Comparison of ENCODE assay signal across 22 cellular contexts in genomic region chr22:38085056-38085455, GRCh38. TPM values are rescaled to one million over a fixed set of nuclear protein-coding genes. Genes with fewer than 3 reads are reported as not detected.
DNase-seq lines count a peak whose midpoint lies in the region; ATAC-seq, FAIRE-seq and TF ChIP-seq lines count a peak whose summit lies in the region.
"Had no signal": no experiment of that assay in that cellular context is flagged by ENCODE, and none has a peak within 500 bp of the region (broad histone marks: within the 10 kb centered on the region; RNA-seq: fewer than 3 reads in every experiment).

No MANE protein-coding gene starts in this region.

- no peak for TF ChIP-seq POLR2A in H1 (IDR thresholded peaks at IDR 0.05; ENCODE audit: control extremely low read depth in 1 of 2, low read depth in 2 of 2, low read length in 2 of 2)
- TF ChIP-seq POLR2A in stomach (IDR thresholded peaks at IDR 0.05) = no peak

- H2BK20ac ChIP-seq in H1 (ENCODE audit: low read length) = peak overlapping the region; percentile 75; the same call in 1 of the 2 replicates

- H2BK12ac ChIP-seq in H1 (ENCODE audit: low read depth, low read length) (no peak overlapping the region), neuronal stem cell (ENCODE audit: low read length) (peak overlapping the region; percentile 100)

- H2BK5ac ChIP-seq in H1 (ENCODE audit: low read depth, low read length) (no peak overlapping the region), neuronal stem cell (ENCODE audit: low read length) (peak overlapping the region; percentile 85)

- H4K8ac ChIP-seq in H1 (ENCODE audit: extremely low read depth, insufficient read depth, low read length) (no peak overlapping the region), neuronal stem cell (ENCODE audit: low read depth, low read length) (no peak overlapping the region)

- H4K5ac ChIP-seq in H1 (ENCODE audit: insufficient read length, low read depth, low read length) = no peak overlapping the region

- no peak for TF ChIP-seq EP300 in H1 (IDR thresholded peaks at IDR 0.05; ENCODE audit: borderline replicate concordance in 1 of 2, low read depth in 2 of 2, low read length in 2 of 2)
- TF ChIP-seq EP300 in stomach (IDR thresholded peaks at IDR 0.05) = no peak

- CTCF ChIA-PET in H1 (lab: Charles Lee; ENCODE audit: partially characterized antibody) = interaction anchor here (0.7 to 4.8 kb wide), 9 partner anchors 11 to 33 kb away, joined by 3 to 64 read pairs (median 8); no protein-coding TSS in a partner anchor

- peaks cover 6% of the 10 kb centered on the region for H3K23me2 ChIP-seq in H1 (ENCODE audit: low read depth, low read length)

- H3K4me2 ChIP-seq in H1 (ENCODE audit: insufficient read depth in 1 of 2, low read depth in 2 of 2, low read length in 2 of 2) = no peak overlapping the region
- H3K4me2 ChIP-seq in neuronal stem cell (ENCODE audit: insufficient read depth, low read length, poor library complexity, severe bottlenecking) = no peak overlapping the region

- H3K79me1 ChIP-seq in H1 (ENCODE audit: low read depth, low read length) = no peaks in the 10 kb centered on the region
- H3K79me1 ChIP-seq in neuronal stem cell (ENCODE audit: low read depth, low read length) = peaks cover 4% of the 10 kb centered on the region

- no peak for ATAC-seq in right cardiac atrium
- ATAC-seq in Right ventricle myocardium inferior = no peak
- no peak for ATAC-seq in HG02870 (IDR thresholded peaks at IDR 0.05; ENCODE audit: unreplicated experiment)

- H3K18ac ChIP-seq in H1 (ENCODE audit: extremely low read depth, low read length) = no peak overlapping the region
- peak overlapping the region; percentile 96 for H3K18ac ChIP-seq in neuronal stem cell (ENCODE audit: low read length)

- H3K27ac ChIP-seq in right cardiac atrium (ENCODE audit: low read length) (no peak overlapping the region), H1 (ENCODE audit: low read depth, low read length) (no peak overlapping the region), neuronal stem cell (replicated peaks; ENCODE audit: low read length) (no peak overlapping the region), stomach (no peak overlapping the region)

- peaks cover 0 to 2% of the 10 kb centered on the region in 2 experiments for H4K20me1 ChIP-seq in H1 (replicated peaks in 1 of 2; ENCODE audit: control insufficient read depth in 1 of 2, insufficient read depth in 2 of 2, low read length in 2 of 2)

- H3K36me3 ChIP-seq in H7 (replicated peaks; ENCODE audit: control insufficient read depth, insufficient read depth, low read length) (no peaks in the 10 kb centered on the region), H1 (ENCODE audit: control insufficient read depth in 2 of 4, insufficient read depth in 4 of 4, low read length in 3 of 4) (no peaks in the 10 kb centered on the region), neuronal stem cell (replicated peaks in 1 of 2; ENCODE audit: control insufficient read depth in 2 of 2, insufficient read depth in 2 of 2, low read length in 2 of 2) (peaks cover 0 to 2% of the 10 kb centered on the region in 2 donors), stomach (peaks cover 0 to 22% (median 10%) of the 10 kb centered on the region in 4 donors)
- H3K36me3 ChIP-seq: BE2C had no signal

- H3K27me3 ChIP-seq in right cardiac atrium (ENCODE audit: control insufficient read depth, insufficient read depth) (no peaks in the 10 kb centered on the region), H7 (ENCODE audit: control insufficient read depth, insufficient read depth, low read length) (peaks cover 5% of the 10 kb centered on the region; the same call in 1 of the 2 replicates), H1 (replicated peaks in 1 of 4; ENCODE audit: control insufficient read depth in 3 of 4, extremely low read depth in 1 of 4, insufficient read depth in 3 of 4, low read length in 3 of 4) (peaks cover 7 to 37% (median 28%) of the 10 kb centered on the region in 4 experiments), neuronal stem cell (ENCODE audit: control insufficient read depth in 3 of 3, insufficient read depth in 3 of 3, low read depth in 1 of 3, low read length in 3 of 3) (peaks cover 0 to 38% (median 7%) of the 10 kb centered on the region in 3 experiments), stomach (peaks cover 0 to 77% (median 37%) of the 10 kb centered on the region in 3 donors)

- no peak overlapping the region for H2BK120ac ChIP-seq in H1 (replicated peaks; ENCODE audit: low read depth, low read length)
- peak overlapping the region; percentile 93 for H2BK120ac ChIP-seq in neuronal stem cell (ENCODE audit: low read depth, low read length)

- no peak for TF ChIP-seq RAD21 in H1 (IDR thresholded peaks at IDR 0.05 in 1 of 2, conservative IDR thresholded peaks at IDR 0.05 in 1 of 2; ENCODE audit: low read depth in 2 of 2, low read length in 2 of 2)

- no peak overlapping the region for H2BK15ac ChIP-seq in H1 (ENCODE audit: low read length)
- peak overlapping the region; percentile 100 for H2BK15ac ChIP-seq in neuronal stem cell (ENCODE audit: low read length)

- H3K79me2 ChIP-seq in H1 (ENCODE audit: control insufficient read depth in 1 of 2, insufficient read depth in 2 of 2, low read length in 2 of 2) = no peaks in the 10 kb centered on the region

- TF ChIP-seq CTCF in H1 (IDR thresholded peaks at IDR 0.05; ENCODE audit: control extremely low read depth in 1 of 3, insufficient read depth in 1 of 3, low read depth in 1 of 3, low read length in 3 of 3) = no peak
- no peak for TF ChIP-seq CTCF in stomach (IDR thresholded peaks at IDR 0.05)

- H3K14ac ChIP-seq in H1 (ENCODE audit: insufficient read length) (no peak overlapping the region), neuronal stem cell (ENCODE audit: low read length) (peak overlapping the region; percentile 90)

- intact Hi-C loops in right cardiac atrium (cut with DNase I) (no loop called here), Right ventricle myocardium inferior (cut with DNase I) (no loop called here), stomach (cut with DNase I; ENCODE audit: low total_unique reads) (no loop called here)

- H3K9me3 ChIP-seq in right cardiac atrium (ENCODE audit: control insufficient read depth, low read length) (no peaks in the 10 kb centered on the region), H1 (ENCODE audit: insufficient read depth in 2 of 2, low read depth in 1 of 2, low read length in 1 of 2) (no peaks in the 10 kb centered on the region), neuronal stem cell (replicated peaks in 1 of 2; ENCODE audit: control insufficient read depth in 2 of 2, insufficient read depth in 1 of 2, low read depth in 1 of 2, low read length in 2 of 2) (no peaks in the 10 kb centered on the region), stomach (no peaks in the 10 kb centered on the region)
- H3K9me3 ChIP-seq: BE2C had no signal

- 95% methylated on average over 12 of the region's 12 CpGs for WGBS in right cardiac atrium
- WGBS in H1 (ENCODE audit: extremely low coverage in 1 of 2, insufficient coverage in 1 of 2, insufficient read length in 1 of 2, insufficient replicate concordance in 2 of 2, low coverage in 1 of 2, low lambda C conversion rate in 2 of 2, missing lambda C conversion rate in 1 of 2), 2 experiments = 94% methylated on average over 12 of the region's 12 CpGs; no CpG with 5 or more reads in 1 of the 2 experiments
- no CpG with 5 or more reads among the region's 12 CpGs for WGBS in neuronal stem cell (ENCODE audit: extremely low coverage in 2 of 2, insufficient read length in 2 of 2, insufficient replicate concordance in 1 of 2), 2 donors
- 93 to 96% (median 94%) methylated on average over 12 of the region's 12 CpGs for WGBS in stomach, 5 donors

- H3K23ac ChIP-seq in H1 (ENCODE audit: insufficient read length) (no peak overlapping the region), neuronal stem cell (ENCODE audit: low read depth, low read length, poor library complexity) (peak overlapping the region; percentile 73)

- H3K4ac ChIP-seq in H1 (replicated peaks; ENCODE audit: insufficient read length, low read depth, low read length) = no peak overlapping the region
- H3K4ac ChIP-seq in neuronal stem cell (ENCODE audit: low read length) = peak overlapping the region; percentile 84

- no peak overlapping the region for H2AFZ ChIP-seq in H1 (ENCODE audit: low read length)
- H2AFZ ChIP-seq in neuronal stem cell (ENCODE audit: low read length) = no peak overlapping the region

- no peak overlapping the region for H3K56ac ChIP-seq in H1 (replicated peaks; ENCODE audit: insufficient read length, low read depth, low read length)

- POLR2A ChIA-PET in H1 (lab: Charles Lee; ENCODE audit: partially characterized antibody) = interaction anchor here (1.1 to 1.5 kb wide), 2 partner anchors 11 kb away, joined by 3 read pairs; no protein-coding TSS in a partner anchor

- H3K4me3 ChIP-seq in right cardiac atrium (ENCODE audit: low read length) = no peak overlapping the region
- no peak overlapping the region for H3K4me3 ChIP-seq in H7 (ENCODE audit: insufficient read depth, low read depth, low read length)
- no peak overlapping the region for H3K4me3 ChIP-seq in H1 (ENCODE audit: extremely low read depth in 1 of 4, insufficient read depth in 2 of 4, low read depth in 3 of 4, low read length in 4 of 4)
- no peak overlapping the region for H3K4me3 ChIP-seq in neuronal stem cell (ENCODE audit: low read length in 2 of 2)
- H3K4me3 ChIP-seq in stomach = no peak overlapping the region

- FAIRE-seq in H1 (lab: Jason Lieb, UNC) = no peak
- FAIRE-seq: HTR-8/SVneo had no signal

- H3K4me1 ChIP-seq in right cardiac atrium (ENCODE audit: control insufficient read depth, insufficient read depth, low read length) (peaks cover 2% of the 10 kb centered on the region), H1 (replicated peaks in 1 of 4; ENCODE audit: control insufficient read depth in 3 of 4, insufficient read depth in 4 of 4, low read length in 3 of 4) (peaks cover 0 to 36% (median 26%) of the 10 kb centered on the region in 4 experiments; a peak in 6 of 7 replicates), neuronal stem cell (ENCODE audit: control insufficient read depth in 2 of 2, insufficient read depth in 1 of 2, low read depth in 1 of 2, low read length in 2 of 2) (peaks cover 10 to 59% of the 10 kb centered on the region in 2 donors), stomach (peaks cover 30 to 41% (median 36%) of the 10 kb centered on the region in 4 donors)
- H3K4me1 ChIP-seq: BE2C had no signal

- H3K9ac ChIP-seq in H1 (replicated peaks in 1 of 4; ENCODE audit: extremely low read depth in 1 of 4, low read depth in 3 of 4, low read length in 3 of 4) (no peak overlapping the region), neuronal stem cell (ENCODE audit: low read depth, low read length, poor library complexity) (peak overlapping the region; percentile 3)

- DNase-seq in right cardiac atrium (peak in 2 of 3 donors; percentile 18 to 61), Right ventricle myocardium inferior (ENCODE audit: missing footprints) (no peak), H7 (peak; percentile 46), H1 (ENCODE audit: low read depth in 1 of 2, low spot score in 2 of 2) (no peak), neuronal stem cell (ENCODE audit: low spot score) (no peak), D341Med (ENCODE audit: low spot score) (no peak), stomach (no peak)
- DNase-seq: ACHN; BE2C; C1 segment of cervical spinal cord; CD4-positive, CD25-positive, alpha-beta regulatory T cell; CD8-positive, alpha-beta memory T cell; COR-L47; DMS79 treated with DMSO at 0.1 percent for 48 hours; GF-D8; GOT3; HCEC 1CT; KG1 had no signal

- peak overlapping the region; percentile 74 for H4K91ac ChIP-seq in H1 (replicated peaks; ENCODE audit: insufficient read length, low read length)
- peak overlapping the region; percentile 89 for H4K91ac ChIP-seq in neuronal stem cell (ENCODE audit: low read depth, low read length, poor library complexity)

- no peak overlapping the region for H2AK5ac ChIP-seq in H1 (ENCODE audit: low read depth, low read length)
- peak overlapping the region; percentile 100 for H2AK5ac ChIP-seq in neuronal stem cell (ENCODE audit: low read depth, low read length)

RNA-seq across cellular contexts. Expression of gene SLC16A8, which starts 1.1 kb away (rescaled TPM):
- total RNA-seq in right cardiac atrium (under 1 TPM in 3 of 4 donors, not detected in 1; 0.41 to 0.68 (median 0.57) TPM), Right ventricle myocardium inferior (not detected), stomach (not detected)
- polyA plus RNA-seq in right cardiac atrium (0.63 TPM), H1 (2011; rRNA removed) (0.70 and 1.2 TPM in 2 replicates), stomach (under 1 TPM in 1 of 3 donors, not detected in 2; 0.48 TPM)
- total RNA-seq in H7 (2014; rRNA removed; shearing (Covaris generic)) = not detected in 2 replicates
- not detected in 2 replicates for total RNA-seq in H1 (2021; fragmentation: NEBNext Ultra II Directional; extraction: Animal tissue kit (Norgen Biotek cat#: 25700))
- 0.62 TPM for polyA plus RNA-seq in H1 (2011; cell fraction: cytosol; rRNA removed)
- polyA plus RNA-seq in H1 (2011; cell fraction: nucleus; rRNA removed) = 0.44 TPM
- polyA plus RNA-seq in H1 (2012, experiment 1 of 2) = 0.69 to 1.6 TPM (median 1.3 TPM) in 4 replicates
- 0.43 TPM for polyA plus RNA-seq in H1 (2012, experiment 2 of 2)
- 0.28 TPM for polyA plus RNA-seq in H1 (2013, experiment 1 of 2)
- polyA plus RNA-seq in H1 (2013, experiment 2 of 2) = 0.17 TPM
- not detected in 2 replicates for polyA minus RNA-seq in H1 (2011; rRNA and poly(A)+ RNA removed)
- not detected for polyA minus RNA-seq in H1 (2011; cell fraction: cytosol; rRNA and poly(A)+ RNA removed)
- polyA minus RNA-seq in H1 (2011; cell fraction: nucleus; rRNA and poly(A)+ RNA removed) = 0.40 TPM
- 1.3 TPM for polyA plus RNA-seq in neuronal stem cell (2013, experiment 1 of 2)
- polyA plus RNA-seq in neuronal stem cell (2013, experiment 2 of 2) = 0.91 TPM
- total RNA-seq: A172; CD4-positive, CD25-positive, alpha-beta regulatory T cell had no signal
- polyA plus RNA-seq: CD4-positive, CD25-positive, alpha-beta regulatory T cell; CD8-positive, alpha-beta memory T cell; IgD-negative memory B cell had no signal

RNA-seq across cellular contexts. Expression of gene BAIAP2L2, which starts 25.4 kb away (rescaled TPM):
- total RNA-seq in right cardiac atrium (under 1 TPM in 2 of 4 donors, not detected in 2; 0.17 to 0.53 TPM), Right ventricle myocardium inferior (0.30 TPM), stomach (100 to 1,000 TPM in 1 of 5 donors, 10 to 100 TPM in 2, 1 to 10 TPM in 2; 1.3 to 397 (median 12.2) TPM)
- polyA plus RNA-seq in right cardiac atrium (0.20 TPM), H1 (2011; rRNA removed) (10.0 and 13.9 TPM in 2 replicates), stomach (1 to 10 TPM; 1.2 to 6.8 (median 4.0) TPM)
- 1.0 and 2.7 TPM in 2 replicates for total RNA-seq in H7 (2014; rRNA removed; shearing (Covaris generic))
- total RNA-seq in H1 (2021; fragmentation: NEBNext Ultra II Directional; extraction: Animal tissue kit (Norgen Biotek cat#: 25700)) = 5.4 and 7.2 TPM in 2 replicates
- 5.2 TPM for polyA plus RNA-seq in H1 (2011; cell fraction: cytosol; rRNA removed)
- 14.7 TPM for polyA plus RNA-seq in H1 (2011; cell fraction: nucleus; rRNA removed)
- polyA plus RNA-seq in H1 (2012, experiment 1 of 2) = 2.3 to 7.1 TPM (median 5.9 TPM) in 4 replicates
- polyA plus RNA-seq in H1 (2012, experiment 2 of 2) = 3.2 TPM
- polyA plus RNA-seq in H1 (2013, experiment 1 of 2) = 5.7 TPM
- 5.2 TPM for polyA plus RNA-seq in H1 (2013, experiment 2 of 2)
- polyA minus RNA-seq in H1 (2011; rRNA and poly(A)+ RNA removed) = 0.54 and 1.1 TPM in 2 replicates
- 5.6 TPM for polyA minus RNA-seq in H1 (2011; cell fraction: cytosol; rRNA and poly(A)+ RNA removed)
- 1.5 TPM for polyA minus RNA-seq in H1 (2011; cell fraction: nucleus; rRNA and poly(A)+ RNA removed)
- 4.8 TPM for polyA plus RNA-seq in neuronal stem cell (2013, experiment 1 of 2)
- 4.5 TPM for polyA plus RNA-seq in neuronal stem cell (2013, experiment 2 of 2)
- total RNA-seq: A172 had no signal
- polyA plus RNA-seq: CD4-positive, CD25-positive, alpha-beta regulatory T cell; CD8-positive, alpha-beta memory T cell; IgD-negative memory B cell had no signal

RNA-seq across cellular contexts. Expression of gene PICK1, which starts 27.9 kb away (rescaled TPM):
- total RNA-seq in right cardiac atrium (10 to 100 TPM; 23.8 to 26.5 (median 25.0) TPM), Right ventricle myocardium inferior (20.9 TPM), stomach (10 to 100 TPM; 24.5 to 44.3 (median 28.8) TPM)
- polyA plus RNA-seq in right cardiac atrium (31.3 TPM), H1 (2011; rRNA removed) (20.4 and 26.7 TPM in 2 replicates), stomach (10 to 100 TPM; 20.7 to 27.2 (median 21.7) TPM)
- total RNA-seq in H7 (2014; rRNA removed; shearing (Covaris generic)) = 19.4 and 20.3 TPM in 2 replicates
- total RNA-seq in H1 (2021; fragmentation: NEBNext Ultra II Directional; extraction: Animal tissue kit (Norgen Biotek cat#: 25700)) = 22.9 and 26.2 TPM in 2 replicates
- polyA plus RNA-seq in H1 (2011; cell fraction: cytosol; rRNA removed) = 34.3 TPM
- 80.4 TPM for polyA plus RNA-seq in H1 (2011; cell fraction: nucleus; rRNA removed)
- 14.3 to 28.4 TPM (median 26.6 TPM) in 4 replicates for polyA plus RNA-seq in H1 (2012, experiment 1 of 2)
- 17.5 TPM for polyA plus RNA-seq in H1 (2012, experiment 2 of 2)
- 13.5 TPM for polyA plus RNA-seq in H1 (2013, experiment 1 of 2)
- 13.1 TPM for polyA plus RNA-seq in H1 (2013, experiment 2 of 2)
- 24.3 and 33.6 TPM in 2 replicates for polyA minus RNA-seq in H1 (2011; rRNA and poly(A)+ RNA removed)
- polyA minus RNA-seq in H1 (2011; cell fraction: cytosol; rRNA and poly(A)+ RNA removed) = 15.3 TPM
- 33.8 TPM for polyA minus RNA-seq in H1 (2011; cell fraction: nucleus; rRNA and poly(A)+ RNA removed)
- polyA plus RNA-seq in neuronal stem cell (2013, experiment 1 of 2) = 8.4 TPM
- 8.2 TPM for polyA plus RNA-seq in neuronal stem cell (2013, experiment 2 of 2)

Comparison
In these comparisons a context has a peak if more than half of its experiments do, and no peak if none do; other contexts are left out.
1. DNase-seq: peak in right cardiac atrium (2 of 3) and H7 (single experiment); none in Right ventricle myocardium inferior (single experiment), H1 (0 of 2), neuronal stem cell (single experiment), D341Med (single experiment) and stomach (single experiment).